21 cellular contexts compared by ENCODE assay signal in the genomic region with DNA sequence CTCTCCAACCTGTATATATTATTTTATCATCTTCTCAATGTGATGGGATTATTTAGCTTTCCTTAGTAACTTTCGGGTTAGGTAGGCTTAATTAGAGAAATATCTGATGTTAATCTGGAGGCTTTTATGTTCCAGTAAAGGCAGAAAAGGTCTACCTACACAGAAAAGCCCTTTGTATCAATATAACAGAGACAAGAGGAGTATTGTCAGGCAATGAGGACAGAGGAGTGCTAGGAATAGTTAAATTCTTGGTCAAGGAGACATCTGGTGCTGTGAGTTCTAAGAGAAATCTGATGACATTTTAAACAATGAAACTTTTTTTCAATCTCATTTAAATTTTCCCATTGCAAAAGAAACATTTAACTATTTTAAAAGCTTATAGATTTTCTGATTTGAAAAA. TPM values are rescaled to one million over a fixed set of nuclear protein-coding genes. Genes with fewer than 3 reads are reported as not detected.
"Had no signal": no experiment of that assay in that cellular context is flagged by ENCODE, and none has a peak within 500 bp of the region (broad histone marks: within the 10 kb centered on the region; RNA-seq: fewer than 3 reads in every experiment).

No MANE protein-coding gene starts in this region.

- H3K27ac ChIP-seq: coronary artery, foreskin keratinocyte, lower lobe of right lung, right atrium auricular region, sigmoid colon, tibial artery, upper lobe of left lung had no signal

- H3K27ac Mint-ChIP-seq: endodermal cell, memory B cell, naive B cell, nephron progenitor cell had no signal

- H3K4me1 Mint-ChIP-seq: memory B cell, naive B cell had no signal

- DNase-seq: effector CD4-positive, alpha-beta T cell; endodermal cell; erythroblast; foreskin keratinocyte; kidney; left cardiac atrium; left ventricle myocardium inferior; lower lobe of right lung; naive B cell; nephron progenitor cell; sigmoid colon; stimulated activated CD4-positive, alpha-beta T cell treated with anti-CD3 and anti-CD28 coated beads, Interleukin-12 subunit alpha, Interleukin-12 subunit beta, amount 100 ng/mL, for 4 hours; stimulated activated naive CD8-positive, alpha-beta T cell treated with anti-CD3 and anti-CD28 coated beads, Interleukin-15, Interleukin-2, amounts not matched to agents 100 U/mL and 50 U/mL, for 24 hours; tibial artery; upper lobe of left lung; uterus had no signal

- H3K4me3 Mint-ChIP-seq: endodermal cell, memory B cell, naive B cell, nephron progenitor cell had no signal

- H3K9me3 ChIP-seq: left ventricle myocardium inferior, lower lobe of right lung, right atrium auricular region, sigmoid colon, tibial artery, upper lobe of left lung, uterus had no signal

- H3K27me3 ChIP-seq: foreskin keratinocyte, right atrium auricular region, sigmoid colon, tibial artery, upper lobe of left lung, uterus had no signal

- H3K36me3 ChIP-seq: right atrium auricular region, sigmoid colon, tibial artery, uterus had no signal

- ATAC-seq: foreskin keratinocyte; lower lobe of right lung; stimulated activated naive CD8-positive, alpha-beta T cell treated with anti-CD3 and anti-CD28 coated beads, Interleukin-15, Interleukin-2, amounts not matched to agents 100 U/mL and 50 U/mL, for 24 hours had no signal

- H3K36me3 Mint-ChIP-seq: memory B cell, naive B cell had no signal

- H3K4me3 ChIP-seq: coronary artery, left ventricle myocardium inferior, lower lobe of right lung, right atrium auricular region, sigmoid colon, skin epidermis, tibial artery, upper lobe of left lung, uterus had no signal

- H3K4me1 ChIP-seq: tibial artery, uterus had no signal

- H3K9me3 Mint-ChIP-seq: endodermal cell, memory B cell, nephron progenitor cell had no signal

RNA-seq across cellular contexts. Expression of a gene that starts 36.1 kb away (rescaled TPM):
- total RNA-seq: osteocyte had no signal
